9 cellular contexts compared by ENCODE assay signal in genomic region chr2:106886916-106887758, GRCh38. TPM values are rescaled to one million over a fixed set of nuclear protein-coding genes. Genes with fewer than 3 reads are reported as not detected.
DNase-seq lines count a peak whose midpoint lies in the region; ATAC-seq and TF ChIP-seq lines count a peak whose summit lies in the region.
"Had no signal": no experiment of that assay in that cellular context is flagged by ENCODE, and none has a peak within 500 bp of the region (broad histone marks: within the 10 kb centered on the region; RNA-seq: fewer than 3 reads in every experiment).

No MANE protein-coding gene starts in this region.

- H3K9ac ChIP-seq in fibroblast of lung (ENCODE audit: insufficient read depth, low read length): no peak overlapping the region

- H3K4me2 ChIP-seq in fibroblast of lung (ENCODE audit: extremely low read depth, insufficient read depth, low read length): peak overlapping the region; percentile 25

- ATAC-seq in activated CD8-positive, alpha-beta memory T cell treated with anti-CD3 and anti-CD28 coated beads, Interleukin-2, amount 10 ng/mL, durations not matched to agents 7 days and 5 days: no peak
- ATAC-seq: GM12878 had no signal

- H3K27me3 ChIP-seq in fibroblast of lung (ENCODE audit: control insufficient read depth, insufficient read depth, low read length): peaks cover 7% of the 10 kb centered on the region
- peaks cover 40% of the 10 kb centered on the region for H3K27me3 ChIP-seq in neuron (ENCODE audit: insufficient read depth, low read length)

- peak; percentile 81 for DNase-seq in COLO668 (lab: John Stamatoyannopoulos, UW; ENCODE audit: unreplicated experiment)
- DNase-seq in NCI-H2171 treated with DMSO at 0.1 percent for 48 hours (lab: John Stamatoyannopoulos, UW): peak; percentile 86
- peak; percentile 2 to 25 for DNase-seq in fibroblast of lung (ENCODE audit: low read depth in 2 of 2)
- DNase-seq in GM19240 (ENCODE audit: insufficient read length, low spot score): no peak
- no peak for DNase-seq in activated CD8-positive, alpha-beta memory T cell treated with anti-CD3 and anti-CD28 coated beads, Interleukin-2, amount 10 ng/mL, durations not matched to agents 7 days and 5 days
- no peak for DNase-seq in GF-D8 (lab: John Stamatoyannopoulos, UW)
- no peak for DNase-seq in activated T-cell treated with anti-CD3 and anti-CD28 coated beads for 4 hours

- peaks cover 33% of the 10 kb centered on the region for H3K27me3 Mint-ChIP-seq in activated CD8-positive, alpha-beta memory T cell treated with anti-CD3 and anti-CD28 coated beads, Interleukin-2, amount 10 ng/mL, durations not matched to agents 7 days and 5 days

- peak overlapping the region in 1 of 4 experiments; percentile 35 for H3K4me3 ChIP-seq in fibroblast of lung (replicated peaks in 1 of 4; ENCODE audit: control extremely low read depth in 1 of 4, insufficient read depth in 1 of 4, low read depth in 3 of 4, low read length in 4 of 4)
- H3K4me3 ChIP-seq in neuron (ENCODE audit: low read length): peak overlapping the region; percentile 50
- H3K4me3 ChIP-seq: GM12878 had no signal

- no peak overlapping the region for H2AFZ ChIP-seq in fibroblast of lung (ENCODE audit: low read length)
- H2AFZ ChIP-seq in neuron (ENCODE audit: low read depth, low read length): peak overlapping the region; percentile 84

- no peak for TF ChIP-seq CTCF in fibroblast of lung (conservative IDR thresholded peaks at IDR 0.05 in 1 of 2, IDR thresholded peaks at IDR 0.05 in 1 of 2; ENCODE audit: low read depth in 1 of 2, low read length in 2 of 2)

- H3K4me1 ChIP-seq in fibroblast of lung (ENCODE audit: control insufficient read depth, extremely low read depth, insufficient read depth, low read length) (no peaks in the 10 kb centered on the region), neuron (ENCODE audit: insufficient read depth, low read length) (peaks cover 20% of the 10 kb centered on the region)

- H3K9me3 ChIP-seq in fibroblast of lung (ENCODE audit: control insufficient read depth, insufficient read depth, low read depth, low read length) (no peaks in the 10 kb centered on the region), neuron (ENCODE audit: low read length) (no peaks in the 10 kb centered on the region)

- peaks cover 12% of the 10 kb centered on the region for H3K4me1 Mint-ChIP-seq in activated CD8-positive, alpha-beta memory T cell treated with anti-CD3 and anti-CD28 coated beads, Interleukin-2, amount 10 ng/mL, durations not matched to agents 7 days and 5 days

- no peaks in the 10 kb centered on the region for H3K36me3 ChIP-seq in fibroblast of lung (ENCODE audit: control insufficient read depth, insufficient read depth, low read length)
- H3K36me3 ChIP-seq in neuron (ENCODE audit: insufficient read depth, low read length): no peaks in the 10 kb centered on the region

- H3K27ac ChIP-seq in fibroblast of lung (ENCODE audit: insufficient read depth, low read length): no peak overlapping the region

- H3K9me3 Mint-ChIP-seq in activated CD8-positive, alpha-beta memory T cell treated with anti-CD3 and anti-CD28 coated beads, Interleukin-2, amount 10 ng/mL, durations not matched to agents 7 days and 5 days (ENCODE audit: low read depth): no peaks in the 10 kb centered on the region

- CTCF ChIA-PET in activated CD8-positive, alpha-beta memory T cell treated with anti-CD3 and anti-CD28 coated beads, Interleukin-2, amount 10 ng/mL, durations not matched to agents 7 days and 5 days (lab: Charles Lee): no interaction called here

- H4K20me1 ChIP-seq in fibroblast of lung (ENCODE audit: control insufficient read depth, extremely low read depth, insufficient read depth, low read length): no peaks in the 10 kb centered on the region

- H3K36me3 Mint-ChIP-seq in activated CD8-positive, alpha-beta memory T cell treated with anti-CD3 and anti-CD28 coated beads, Interleukin-2, amount 10 ng/mL, durations not matched to agents 7 days and 5 days: peaks cover 6% of the 10 kb centered on the region

- H3K27ac Mint-ChIP-seq in activated CD8-positive, alpha-beta memory T cell treated with anti-CD3 and anti-CD28 coated beads, Interleukin-2, amount 10 ng/mL, durations not matched to agents 7 days and 5 days: no peak overlapping the region

- H3K79me2 ChIP-seq in fibroblast of lung (ENCODE audit: control insufficient read depth, insufficient read depth, low read length): no peaks in the 10 kb centered on the region

- no peak overlapping the region for H3K4me3 Mint-ChIP-seq in activated CD8-positive, alpha-beta memory T cell treated with anti-CD3 and anti-CD28 coated beads, Interleukin-2, amount 10 ng/mL, durations not matched to agents 7 days and 5 days

RNA-seq across cellular contexts. Expression of gene ST6GAL2, which starts 1.2 kb away (rescaled TPM):
- not detected in 2 replicates for total RNA-seq in fibroblast of lung
- polyA plus RNA-seq in fibroblast of lung: not detected in 2 replicates
- not detected in 2 replicates for polyA plus RNA-seq in fibroblast of lung (2012)
- not detected in 2 replicates for polyA minus RNA-seq in fibroblast of lung (ENCODE audit: low replicate concordance)
- not detected for total RNA-seq in activated CD8-positive, alpha-beta memory T cell treated with anti-CD3 and anti-CD28 coated beads, Interleukin-2, amount 10 ng/mL, durations not matched to agents 7 days and 5 days
- total RNA-seq: GM12878 had no signal
- polyA plus RNA-seq: GM12878 had no signal

Comparison
In these comparisons a context has a peak if more than half of its experiments do, and no peak if none do; other contexts are left out.
1. DNase-seq: peak in COLO668 (single experiment), NCI-H2171 treated with DMSO at 0.1 percent for 48 hours (single experiment) and fibroblast of lung (2 of 2); none in GM19240 (single experiment), activated CD8-positive, alpha-beta memory T cell treated with anti-CD3 and anti-CD28 coated beads, Interleukin-2, amount 10 ng/mL, durations not matched to agents 7 days and 5 days (single experiment), GF-D8 (single experiment) and activated T-cell treated with anti-CD3 and anti-CD28 coated beads for 4 hours (single experiment).